In genomic region chr9:21027295-21027694, GRCh38 we compare ENCODE assay signal across 22 cellular contexts. TPM values are rescaled to one million over a fixed set of nuclear protein-coding genes. Genes with fewer than 3 reads are reported as not detected.
DNase-seq lines count a peak whose midpoint lies in the region; ATAC-seq and TF ChIP-seq lines count a peak whose summit lies in the region.
"Had no signal": no experiment of that assay in that cellular context is flagged by ENCODE, and none has a peak within 500 bp of the region (broad histone marks: within the 10 kb centered on the region; RNA-seq: fewer than 3 reads in every experiment).

No MANE protein-coding gene starts in this region.

- H3K9me3 ChIP-seq in transverse colon: no peaks in the 10 kb centered on the region
- H3K9me3 ChIP-seq: prostate gland had no signal

- peak; percentile 6 for DNase-seq in NCI-H748 (lab: John Stamatoyannopoulos, UW; ENCODE audit: unreplicated experiment)
- DNase-seq in NCI-H748 treated with DMSO at 0.1 percent for 48 hours (lab: John Stamatoyannopoulos, UW): no peak
- peak; percentile 20 for DNase-seq in amniotic stem cell (lab: John Stamatoyannopoulos, UW)
- DNase-seq in fibroblast of pulmonary artery (ENCODE audit: low read depth): peak; percentile 26
- no peak for DNase-seq in transverse colon
- DNase-seq in anterior cingulate cortex (lab: John Stamatoyannopoulos, UW): no peak
- DNase-seq: activated CD4-positive, alpha-beta T cell treated with anti-CD3 and anti-CD28 coated beads, Interleukin-2, amount 50 U/mL, for 1 hour; activated effector memory CD4-positive, alpha-beta T cell treated with anti-CD3 and anti-CD28 coated beads, Interleukin-2, amount 50 U/mL, for 16 hours; C1 segment of cervical spinal cord; DMS 273 treated with DMSO at 0.1 percent for 48 hours; MV-4-11; NCI-H1930; NCI-H510A treated with DMSO at 0.1 percent for 48 hours; Right ventricle myocardium superior; spleen; stimulated activated CD4-positive, alpha-beta T cell treated with anti-CD3 and anti-CD28 coated beads, Interleukin-4, amount 100 ng/mL, for 4 hours; T-cell had no signal

- H3K4me1 ChIP-seq in transverse colon: peaks cover 0 to 11% (median 4%) of the 10 kb centered on the region in 4 donors
- H3K4me1 ChIP-seq: prostate gland had no signal

- no peak for TF ChIP-seq CTCF in fibroblast of pulmonary artery (IDR thresholded peaks at IDR 0.05; ENCODE audit: low read length, missing control alignments)
- no peak for TF ChIP-seq CTCF in transverse colon (IDR thresholded peaks at IDR 0.05)

- no peaks in the 10 kb centered on the region for H3K27me3 ChIP-seq in transverse colon

- no peak for TF ChIP-seq EP300 in transverse colon (IDR thresholded peaks at IDR 0.05; ENCODE audit: low read depth)

- TF ChIP-seq POLR2A in transverse colon (IDR thresholded peaks at IDR 0.05): no peak

- WGBS in transverse colon (ENCODE audit: low coverage in 1 of 2), 2 donors: 69 to 70% methylated on average over 4 of the region's 4 CpGs

- intact Hi-C loops in transverse colon (cut with DNase I; ENCODE audit: low total_unique reads): no loop called here

- no peak for ATAC-seq in HG02759 (IDR thresholded peaks at IDR 0.05; ENCODE audit: unreplicated experiment)
- no peak for ATAC-seq in GM19351 (IDR thresholded peaks at IDR 0.05; ENCODE audit: unreplicated experiment)
- ATAC-seq: natural killer cell treated with Interleukin-12 subunit alpha and Interleukin-12 subunit beta and Interleukin-15 and Interleukin-18, amount 100 ng/mL, for 72 hours; T-cell had no signal

- H3K4me3 ChIP-seq in fibroblast of pulmonary artery (replicated peaks; ENCODE audit: low read depth, low read length) (no peak overlapping the region), transverse colon (no peak overlapping the region)
- H3K4me3 ChIP-seq: prostate gland, spleen had no signal

- no peaks in the 10 kb centered on the region for H3K36me3 ChIP-seq in transverse colon
- H3K36me3 ChIP-seq: prostate gland had no signal

- in situ Hi-C loops in transverse colon (cut with MboI; ENCODE audit: low pct_ligation_motif_present in 1 of 4, low pct_unique_long_range_greater_than_20kb in 1 of 4, low sequenced_read_pairs in 3 of 4): no loop called here

- H3K27ac ChIP-seq in transverse colon: peak overlapping the region in 3 of 4 donors; percentile 2 to 25 (median 15)
- H3K27ac ChIP-seq: 22Rv1, prostate gland had no signal

RNA-seq across cellular contexts. Expression of gene HACD4, which starts 4.1 kb away (rescaled TPM):
- total RNA-seq in transverse colon: 1 to 10 TPM; 1.1 to 4.8 (median 2.7) TPM

RNA-seq across cellular contexts. Expression of gene IFNB1, which starts 50.4 kb away (rescaled TPM):
- not detected for total RNA-seq in transverse colon
- total RNA-seq: natural killer cell treated with Interleukin-12 subunit alpha and Interleukin-12 subunit beta and Interleukin-15 and Interleukin-18, amount 100 ng/mL, for 72 hours; prostate gland; Right ventricle myocardium superior; spleen; T-cell had no signal

Comparison
In these comparisons a context has a peak if more than half of its experiments do, and no peak if none do; other contexts are left out.
1. DNase-seq: peak in NCI-H748 (single experiment), amniotic stem cell (single experiment) and fibroblast of pulmonary artery (single experiment); none in NCI-H748 treated with DMSO at 0.1 percent for 48 hours (single experiment), transverse colon (single experiment) and anterior cingulate cortex (0 of 58).